In the genomic region with DNA sequence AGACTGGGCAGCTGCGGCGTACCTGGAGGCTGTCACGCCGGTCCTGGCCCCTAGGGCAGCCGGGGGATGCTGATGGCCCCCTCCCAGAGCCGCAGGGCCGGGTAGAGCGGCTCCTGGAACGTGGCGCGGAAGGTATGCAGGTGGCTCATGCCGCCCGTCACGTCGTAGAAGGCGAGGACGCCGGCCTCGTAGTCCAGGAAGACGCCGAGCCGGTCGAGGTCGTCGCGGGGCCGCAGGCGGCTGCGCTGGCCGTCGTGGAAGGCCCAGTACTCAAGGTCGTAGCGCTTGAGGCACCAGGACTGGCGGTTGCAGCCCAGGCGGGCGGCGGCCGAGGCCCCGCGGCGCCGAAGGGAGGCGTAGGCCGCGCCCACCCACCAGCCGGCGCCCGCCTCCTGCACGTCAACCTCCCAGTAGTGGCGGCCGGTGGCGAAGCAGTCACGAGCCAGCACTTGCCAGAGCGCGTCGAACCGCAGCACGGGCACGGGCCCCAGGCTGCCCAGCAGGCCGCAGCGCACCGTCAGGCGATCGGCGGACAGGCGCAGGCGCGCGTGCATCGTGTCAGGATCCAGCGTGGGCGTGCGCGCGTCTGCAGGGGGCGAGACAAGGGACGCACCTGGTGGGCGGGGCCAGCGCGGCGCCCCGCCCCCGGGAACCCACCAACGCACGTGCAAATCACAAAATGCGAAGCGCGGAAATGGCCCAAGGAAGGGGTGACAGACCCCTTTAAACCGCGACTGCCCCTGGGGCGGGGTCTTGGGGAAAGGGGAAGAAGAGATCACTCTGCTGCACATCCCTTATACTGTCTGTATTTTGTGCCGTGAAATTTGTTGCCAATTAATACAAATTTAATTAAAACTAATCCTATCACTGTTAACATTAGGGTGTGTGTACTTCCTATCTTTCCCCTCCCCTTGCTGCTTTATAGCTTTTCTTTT, we compare ENCODE assay signal across 8 cellular contexts. TPM values are rescaled to one million over a fixed set of nuclear protein-coding genes. Genes with fewer than 3 reads are reported as not detected.
DNase-seq lines count a peak whose midpoint lies in the region; ATAC-seq and TF ChIP-seq lines count a peak whose summit lies in the region.

No MANE protein-coding gene starts in this region.

- peaks cover 47% of the 10 kb centered on the region for H3K4me1 Mint-ChIP-seq in CD4-positive, alpha-beta T cell (ENCODE audit: low read depth)

- ATAC-seq in CD4-positive, alpha-beta T cell (ENCODE audit: poor library complexity): peak; percentile 64
- ATAC-seq in RWPE2 (ENCODE audit: low read depth): peak; percentile 26; the same call in 1 of the 3 replicates
- ATAC-seq in HG02840 (IDR thresholded peaks at IDR 0.05; ENCODE audit: low FRiP score, unreplicated experiment): no peak

- no peak for TF ChIP-seq CTCF in CD4-positive, alpha-beta T cell (IDR thresholded peaks at IDR 0.05)
- TF ChIP-seq CTCF in RWPE2 (IDR thresholded peaks at IDR 0.05; ENCODE audit: poor library complexity, severe bottlenecking) (no peak), fibroblast of the aortic adventitia (IDR thresholded peaks at IDR 0.05; ENCODE audit: insufficient read depth, low read length) (no peak)

- H3K27me3 Mint-ChIP-seq in CD4-positive, alpha-beta T cell: no peaks in the 10 kb centered on the region

- peak in 4 of 10 experiments; percentile 17 to 41 (median 27) for DNase-seq in CD4-positive, alpha-beta T cell
- DNase-seq in RWPE2 (ENCODE audit: low spot score) (no peak), fibroblast of the aortic adventitia (ENCODE audit: low read depth) (peak; percentile 31), posterior vena cava (ENCODE audit: low spot score) (peak; percentile 85), RPMI8226 (no peak), inferior parietal cortex (ENCODE audit: extremely low spot score) (no peak)
- DNase-seq in stimulated activated naive CD4-positive, alpha-beta T cell treated with Interleukin-2 at 50 U/mL for 16 hours (lab: John Stamatoyannopoulos, UW): no peak

- intact Hi-C loops in CD4-positive, alpha-beta T cell (cut with DNase I, micrococcal nuclease): no loop called here
- intact Hi-C loops in posterior vena cava (cut with DNase I): no loop called here

- no peaks in the 10 kb centered on the region for H3K9me3 Mint-ChIP-seq in CD4-positive, alpha-beta T cell

- CTCF ChIA-PET in CD4-positive, alpha-beta T cell (lab: Charles Lee): interaction anchor here (0.6 kb wide), 1 partner anchor 978 kb away, joined by 4 read pairs; no protein-coding TSS in a partner anchor

- POLR2A ChIA-PET in CD4-positive, alpha-beta T cell (lab: Charles Lee): interaction anchor here (1.0 to 4.4 kb wide), 3 partner anchors 11 to 32 kb away, joined by 3 to 18 read pairs (median 4); partner anchors contain the start of gene TRIM14

- no peaks in the 10 kb centered on the region for H3K27me3 ChIP-seq in CD4-positive, alpha-beta T cell (ENCODE audit: control insufficient read depth, insufficient read depth, low read length)
- H3K27me3 ChIP-seq in RWPE2 (ENCODE audit: insufficient read depth, poor library complexity, severe bottlenecking): no peaks in the 10 kb centered on the region

- H3K4me1 ChIP-seq in RWPE2 (ENCODE audit: insufficient read depth, poor library complexity, severe bottlenecking): no peaks in the 10 kb centered on the region

- H3K36me3 Mint-ChIP-seq in CD4-positive, alpha-beta T cell (ENCODE audit: low read depth): peaks cover 85% of the 10 kb centered on the region

- no peak overlapping the region for H3K4me3 Mint-ChIP-seq in CD4-positive, alpha-beta T cell

- H3K36me3 ChIP-seq in RWPE2 (ENCODE audit: low read depth): peaks cover 38% of the 10 kb centered on the region

- H3K27ac Mint-ChIP-seq in CD4-positive, alpha-beta T cell: peak overlapping the region; percentile 60

- H3K4me3 ChIP-seq in RWPE2 (ENCODE audit: severe bottlenecking): no peak overlapping the region
- peak overlapping the region; percentile 55 for H3K4me3 ChIP-seq in fibroblast of the aortic adventitia (ENCODE audit: low read depth, low read length)

- no peaks in the 10 kb centered on the region for H3K9me3 ChIP-seq in CD4-positive, alpha-beta T cell (ENCODE audit: control insufficient read depth, low read length)
- H3K9me3 ChIP-seq in RWPE2 (ENCODE audit: severe bottlenecking): no peaks in the 10 kb centered on the region

- no peak overlapping the region for H3K27ac ChIP-seq in CD4-positive, alpha-beta T cell (ENCODE audit: low read depth, low read length)
- no peak overlapping the region for H3K27ac ChIP-seq in RWPE2 (ENCODE audit: poor library complexity, severe bottlenecking)

RNA-seq across cellular contexts. Expression of gene NANS, which starts 31.2 kb away (rescaled TPM):
- 10 to 100 TPM; 70.5 to 74.0 TPM for total RNA-seq in CD4-positive, alpha-beta T cell
- total RNA-seq in fibroblast of the aortic adventitia (ENCODE audit: low replicate concordance): 46.6 and 62.5 TPM in 2 replicates
- 10 to 100 TPM; 25.5 to 31.9 TPM for total RNA-seq in posterior vena cava

RNA-seq across cellular contexts. Expression of gene TRIM14, which starts 31.3 kb away (rescaled TPM):
- 10 to 100 TPM; 23.5 to 23.6 TPM for total RNA-seq in CD4-positive, alpha-beta T cell
- total RNA-seq in fibroblast of the aortic adventitia (ENCODE audit: low replicate concordance) (0.81 and 2.0 TPM in 2 replicates), posterior vena cava (10 to 100 TPM in 1 of 2 donors, 1 to 10 TPM in 1; 4.9 to 11.8 TPM)

Comparison
In these comparisons a context has a peak if more than half of its experiments do, and no peak if none do; other contexts are left out.
1. DNase-seq: peak in fibroblast of the aortic adventitia (single experiment) and posterior vena cava (single experiment); none in RWPE2 (single experiment), RPMI8226 (single experiment), inferior parietal cortex (single experiment) and stimulated activated naive CD4-positive, alpha-beta T cell treated with Interleukin-2 at 50 U/mL for 16 hours (single experiment).